Comparison of ENCODE assay signal across 24 cellular contexts in genomic region chr1:48026701-48027532, GRCh38. TPM values are rescaled to one million over a fixed set of nuclear protein-coding genes. Genes with fewer than 3 reads are reported as not detected.
A peak's percentile ranks its signal among the peaks of the same experiment; 100 is the strongest.
DNase-seq lines count a peak whose midpoint lies in the region; ATAC-seq and TF ChIP-seq lines count a peak whose summit lies in the region.
"Had no signal": no experiment of that assay in that cellular context is flagged by ENCODE, and none has a peak within 500 bp of the region (broad histone marks: within the 10 kb centered on the region; RNA-seq: fewer than 3 reads in every experiment).

No MANE protein-coding gene starts in this region.

- no peak overlapping the region for H3K4ac ChIP-seq in mesendoderm (ENCODE audit: low read depth, low read length)

- no peak overlapping the region for H3K4me2 ChIP-seq in mesendoderm (ENCODE audit: low read length)
- H3K4me2 ChIP-seq: SK-N-SH had no signal

- peak overlapping the region; percentile 12 for H3K18ac ChIP-seq in mesendoderm (ENCODE audit: low read length)

- H4K8ac ChIP-seq in mesendoderm (ENCODE audit: low read depth, low read length): no peak overlapping the region

- peaks cover 28% of the 10 kb centered on the region for H3K4me1 ChIP-seq in mesendoderm (ENCODE audit: control insufficient read depth, low read depth, low read length)
- H3K4me1 ChIP-seq: HAP-1 had no signal

- H3K23ac ChIP-seq in mesendoderm (ENCODE audit: low read length): no peak overlapping the region

- H2BK5ac ChIP-seq in mesendoderm (ENCODE audit: low read length): no peak overlapping the region

- no peak overlapping the region for H2AK5ac ChIP-seq in mesendoderm (ENCODE audit: low read length)

- peak overlapping the region; percentile 5 for H3K56ac ChIP-seq in mesendoderm (ENCODE audit: low read length)

- peak; percentile 59 for DNase-seq in amniotic epithelial cell (ENCODE audit: low read depth)
- peak; percentile 72 for DNase-seq in choroid plexus epithelial cell (ENCODE audit: low read depth)
- peak; percentile 12 for DNase-seq in mesendoderm
- DNase-seq in NCI-H526 (lab: John Stamatoyannopoulos, UW): no peak
- DNase-seq in stimulated activated CD4-positive, alpha-beta T cell treated with anti-CD3 and anti-CD28 coated beads, Interleukin-4, amount 100 ng/mL, for 4 hours: no peak
- no peak for DNase-seq in HPDE6-E6E7 (ENCODE audit: extremely low spot score)
- DNase-seq: C1 segment of cervical spinal cord; CD8-positive, alpha-beta memory T cell; DMS 273 treated with DMSO at 0.1 percent for 48 hours; DMS79; EL; GDM1; GOT3; Karpas-422; NCI-H1092 treated with DMSO at 0.1 percent for 48 hours; NCI-H1436; NCI-H187 treated with DMSO at 0.1 percent for 48 hours; NCI-H2171 treated with DMSO at 0.1 percent for 48 hours; NCI-H524; NCI-H774; SK-N-SH had no signal

- H3K9ac ChIP-seq in mesendoderm (ENCODE audit: low read length): no peak overlapping the region
- H3K9ac ChIP-seq: SK-N-SH had no signal

- no peak overlapping the region for H3K4me3 ChIP-seq in choroid plexus epithelial cell (ENCODE audit: low read depth, low read length)
- no peak overlapping the region for H3K4me3 ChIP-seq in mesendoderm (ENCODE audit: low read length)
- H3K4me3 ChIP-seq: GM12878, HAP-1 had no signal

- TF ChIP-seq CTCF in choroid plexus epithelial cell (conservative IDR thresholded peaks at IDR 0.05; ENCODE audit: low read depth, low read length): no peak

- H2BK120ac ChIP-seq in mesendoderm (ENCODE audit: low read depth, low read length): peak overlapping the region; percentile 51

- no CpG with 5 or more reads among the region's 9 CpGs for WGBS in mesendoderm (ENCODE audit: extremely low coverage, insufficient coverage, low lambda C conversion rate)

- H3K79me1 ChIP-seq in mesendoderm (ENCODE audit: low read length): no peaks in the 10 kb centered on the region

- H2BK15ac ChIP-seq in mesendoderm (replicated peaks; ENCODE audit: low read depth): no peak overlapping the region

- no peaks in the 10 kb centered on the region for H3K79me2 ChIP-seq in mesendoderm (ENCODE audit: control insufficient read depth, insufficient read depth, low read length)

- no peak overlapping the region for H3K27ac ChIP-seq in mesendoderm (ENCODE audit: low read depth, low read length)

- H4K5ac ChIP-seq in mesendoderm (ENCODE audit: low read length): no peak overlapping the region

- no peaks in the 10 kb centered on the region for H3K36me3 ChIP-seq in mesendoderm (ENCODE audit: control insufficient read depth, insufficient read depth, low read length)
- H3K36me3 ChIP-seq: HAP-1 had no signal

- H3K27me3 ChIP-seq in mesendoderm (ENCODE audit: insufficient read depth, low read length, poor library complexity): no peaks in the 10 kb centered on the region

- ATAC-seq in HG03196 (IDR thresholded peaks at IDR 0.05; ENCODE audit: unreplicated experiment): no peak
- ATAC-seq: GM12878 had no signal

RNA-seq across cellular contexts. Expression of gene TRABD2B, which starts 29.7 kb away (rescaled TPM):
- 3.4 TPM for polyA plus RNA-seq in mesendoderm (2013, experiment 1 of 2)
- polyA plus RNA-seq in mesendoderm (2013, experiment 2 of 2): 2.7 TPM
- polyA plus RNA-seq: CD8-positive, alpha-beta memory T cell; GM12878 had no signal

Comparison
In these comparisons a context has a peak if more than half of its experiments do, and no peak if none do; other contexts are left out.
1. DNase-seq: peak in amniotic epithelial cell (single experiment), choroid plexus epithelial cell (single experiment) and mesendoderm (single experiment); none in NCI-H526 (0 of 2), stimulated activated CD4-positive, alpha-beta T cell treated with anti-CD3 and anti-CD28 coated beads, Interleukin-4, amount 100 ng/mL, for 4 hours (0 of 2) and HPDE6-E6E7 (single experiment).